Comparison of ENCODE assay signal across 25 cellular contexts in genomic region chr3:160673188-160673587, GRCh38. TPM values are rescaled to one million over a fixed set of nuclear protein-coding genes. Genes with fewer than 3 reads are reported as not detected.
DNase-seq lines count a peak whose midpoint lies in the region; ATAC-seq, FAIRE-seq and TF ChIP-seq lines count a peak whose summit lies in the region.
"Had no signal": no experiment of that assay in that cellular context is flagged by ENCODE, and none has a peak within 500 bp of the region (broad histone marks: within the 10 kb centered on the region; RNA-seq: fewer than 3 reads in every experiment).

No MANE protein-coding gene starts in this region.

- TF ChIP-seq CTCF in Panc1 (IDR thresholded peaks at IDR 0.05) (no peak), transverse colon (IDR thresholded peaks at IDR 0.05) (no peak)

- H3K36me3 Mint-ChIP-seq in memory B cell, result no peaks in the 10 kb centered on the region
- H3K36me3 Mint-ChIP-seq: CD4-positive, alpha-beta memory T cell had no signal

- H3K27ac ChIP-seq in Panc1 (ENCODE audit: low read length), result peak overlapping the region; percentile 99
- H3K27ac ChIP-seq in transverse colon, result peak overlapping the region; percentile 38 to 87 (median 78)
- H3K27ac ChIP-seq: PC-9 had no signal

- no peaks in the 10 kb centered on the region for H3K36me3 ChIP-seq in Panc1 (ENCODE audit: control insufficient read depth, insufficient read depth, low read length)
- H3K36me3 ChIP-seq in transverse colon, result no peaks in the 10 kb centered on the region

- peaks cover 10% of the 10 kb centered on the region for H3K4me1 Mint-ChIP-seq in memory B cell
- H3K4me1 Mint-ChIP-seq: CD4-positive, alpha-beta memory T cell had no signal

- intact Hi-C loops in Panc1 (cut with micrococcal nuclease; ENCODE audit: unreplicated experiment) (no loop called here), transverse colon (cut with DNase I; ENCODE audit: low total_unique reads) (loop anchor here (10.0 kb wide), 1 partner anchor 88 kb away; no protein-coding TSS in a partner anchor)

- ATAC-seq in Panc1 (no peak), memory B cell (ENCODE audit: low read depth) (no peak), GM18858 (IDR thresholded peaks at IDR 0.05; ENCODE audit: unreplicated experiment) (no peak)

- peak overlapping the region; percentile 20 for H3K27ac Mint-ChIP-seq in memory B cell
- H3K27ac Mint-ChIP-seq: CD4-positive, alpha-beta memory T cell had no signal

- no peaks in the 10 kb centered on the region for H3K9me3 Mint-ChIP-seq in memory B cell
- H3K9me3 Mint-ChIP-seq: CD4-positive, alpha-beta memory T cell had no signal

- H3K4me1 ChIP-seq in Panc1 (ENCODE audit: control insufficient read depth, insufficient read depth, low read length) (peaks cover 40% of the 10 kb centered on the region), transverse colon (peaks cover 0 to 49% (median 15%) of the 10 kb centered on the region in 4 donors)

- H3K4me3 ChIP-seq in Panc1 (ENCODE audit: low read depth in 2 of 2, low read length in 2 of 2) (no peak overlapping the region), transverse colon (no peak overlapping the region)
- H3K4me3 ChIP-seq: PC-9 had no signal

- no peaks in the 10 kb centered on the region; the same call in 1 of the 2 replicates for H3K9me3 ChIP-seq in Panc1 (ENCODE audit: control insufficient read depth, insufficient read depth, low read depth, low read length)
- no peaks in the 10 kb centered on the region for H3K9me3 ChIP-seq in transverse colon

- BruUV-seq in Panc1 (replicated peaks; lab: Mats Ljungman, UMichigan), result no TSS peak

- no peak for TF ChIP-seq EP300 in transverse colon (IDR thresholded peaks at IDR 0.05; ENCODE audit: low read depth)

- CTCF ChIA-PET in Panc1 (lab: Charles Lee), result no interaction called here

- in situ Hi-C loops in Panc1 (cut with HindIII; ENCODE audit: low pct_unique_long_range_greater_than_20kb, low sequenced_read_pairs) (no loop called here), transverse colon (cut with MboI; ENCODE audit: low pct_ligation_motif_present in 1 of 4, low pct_unique_long_range_greater_than_20kb in 1 of 4, low sequenced_read_pairs in 3 of 4) (no loop called here)

- no peak overlapping the region for H3K4me3 Mint-ChIP-seq in memory B cell
- H3K4me3 Mint-ChIP-seq: CD4-positive, alpha-beta memory T cell had no signal

- DNase-seq in Panc1 (ENCODE audit: low read depth, low spot score) (no peak), kidney tubule cell (ENCODE audit: low spot score) (peak; percentile 37), memory B cell (ENCODE audit: low spot score in 2 of 2) (no peak), transverse colon (no peak), NCI-H1092 treated with DMSO at 0.1 percent for 48 hours (lab: John Stamatoyannopoulos, UW) (no peak), GM12891 (ENCODE audit: insufficient read length, low spot score) (no peak)
- no peak for DNase-seq in effector CD8-positive, alpha-beta T cell (lab: John Stamatoyannopoulos, UW)
- DNase-seq: C1 segment of cervical spinal cord; CD4-positive, alpha-beta memory T cell; COR-L47; KBM-7; MV-4-11; NCI-H1105 treated with DMSO at 0.1 percent for 48 hours; NCI-H2029 treated with DMSO at 0.1 percent for 48 hours; NCI-H446 treated with DMSO at 0.1 percent for 48 hours; NCI-H526; PC-9; RPMI8226; SHP77 had no signal

- no peaks in the 10 kb centered on the region for H3K27me3 ChIP-seq in Panc1 (ENCODE audit: control insufficient read depth, insufficient read depth, low read length)
- no peaks in the 10 kb centered on the region for H3K27me3 ChIP-seq in transverse colon

- WGBS in transverse colon (ENCODE audit: low coverage in 1 of 2), 2 donors, result 56 to 77% methylated on average over 1 of the region's 1 CpG

- H3K27me3 Mint-ChIP-seq in memory B cell, result no peaks in the 10 kb centered on the region

- TF ChIP-seq POLR2A in transverse colon (IDR thresholded peaks at IDR 0.05) (no peak), GM12891 (IDR thresholded peaks at IDR 0.05; ENCODE audit: low read depth, low read length) (no peak)

- FAIRE-seq in GM12891 (lab: Jason Lieb, UNC), result no peak
- FAIRE-seq: G401.6, HTR-8/SVneo had no signal

- POLR2A ChIA-PET in Panc1 (lab: Charles Lee), result no interaction called here

TF ChIP-seq in GM12891, 5 proteins besides CTCF, POLR2A, EP300 and RAD21:
- TF ChIP-seq SPI1 (IDR thresholded peaks at IDR 0.05; ENCODE audit: low read depth, low read length) (no peak), POLR2AphosphoS5 (IDR thresholded peaks at IDR 0.05; ENCODE audit: low read depth, low read length) (no peak)

RNA-seq across cellular contexts. Expression of gene ARL14, which starts 3.8 kb away (rescaled TPM):
- total RNA-seq in Panc1 (2021; ENCODE audit: unreplicated experiment) (2.5 TPM), transverse colon (10 to 100 TPM in 3 of 4 donors, 1 to 10 TPM in 1; 2.0 to 47.1 (median 27.8) TPM)
- polyA plus RNA-seq in Panc1 (2012; ENCODE audit: insufficient read length), result 1.2 TPM
- polyA plus RNA-seq in GM12891 (2012; ENCODE audit: low read depth, missing spikeins), result not detected
- total RNA-seq: A673; CD4-positive, alpha-beta memory T cell; LHCN-M2; SK-MEL-5 had no signal
- polyA plus RNA-seq: CD4-positive, alpha-beta memory T cell had no signal
